ENCODE assay signal across 15 cellular contexts in the genomic region with DNA sequence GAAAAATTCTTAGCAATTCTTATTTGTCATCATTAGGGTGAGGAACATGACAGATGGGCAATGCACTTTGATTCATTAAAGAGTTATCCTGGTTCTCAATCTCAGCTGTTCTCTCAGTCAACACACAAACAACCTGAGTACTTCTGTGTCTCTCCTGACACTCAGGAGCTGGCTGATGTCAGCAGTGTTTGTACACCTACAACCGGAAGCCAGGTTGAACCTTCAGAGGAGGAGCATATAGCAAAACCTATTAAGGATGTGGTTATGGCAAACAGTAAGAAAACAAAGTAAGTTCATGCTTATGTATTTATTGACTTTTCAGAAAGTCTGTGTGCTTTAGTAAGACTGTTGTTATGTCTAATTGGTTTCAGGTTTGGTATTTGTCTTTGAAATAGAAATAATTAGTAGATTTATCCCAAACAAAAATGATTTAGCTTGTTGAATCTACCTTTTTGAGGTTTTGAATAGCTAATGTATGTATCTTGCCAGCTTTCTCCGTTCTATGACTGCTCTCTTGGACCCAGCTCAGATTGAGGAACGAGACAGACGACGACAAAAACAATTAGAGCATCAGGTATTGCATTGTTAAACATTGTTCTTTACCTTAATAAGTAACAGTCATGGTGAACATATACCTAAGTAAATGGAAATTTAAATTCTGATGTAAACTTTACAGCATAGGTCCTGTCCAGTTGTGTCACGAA. TPM values are rescaled to one million over a fixed set of nuclear protein-coding genes. Genes with fewer than 3 reads are reported as not detected.
DNase-seq lines count a peak whose midpoint lies in the region; ATAC-seq and TF ChIP-seq lines count a peak whose summit lies in the region.
"Had no signal": no experiment of that assay in that cellular context is flagged by ENCODE, and none has a peak within 500 bp of the region (broad histone marks: within the 10 kb centered on the region; RNA-seq: fewer than 3 reads in every experiment).

No MANE protein-coding gene starts in this region.

- H3K4me3 ChIP-seq in CD4-positive, alpha-beta memory T cell (ENCODE audit: low read length in 2 of 2), result peak overlapping the region; percentile 18 to 23
- H3K4me3 ChIP-seq: body of pancreas, hepatocyte, lung, thyroid gland had no signal

- H3K27me3 Mint-ChIP-seq in CD4-positive, alpha-beta memory T cell, result no peaks in the 10 kb centered on the region
- H3K27me3 Mint-ChIP-seq in activated T-cell treated with anti-CD3 and anti-CD28 coated beads, Interleukin-2, amount 50 U/mL, for 24 hours, result no peaks in the 10 kb centered on the region
- H3K27me3 Mint-ChIP-seq in mesothelial cell of epicardium (ENCODE audit: low read depth), result no peaks in the 10 kb centered on the region

- peaks cover 32 to 36% of the 10 kb centered on the region in 2 donors for H3K36me3 Mint-ChIP-seq in CD4-positive, alpha-beta memory T cell
- peaks cover 78% of the 10 kb centered on the region for H3K36me3 Mint-ChIP-seq in activated T-cell treated with anti-CD3 and anti-CD28 coated beads, Interleukin-2, amount 50 U/mL, for 24 hours (ENCODE audit: low read depth)
- peaks cover 40% of the 10 kb centered on the region for H3K36me3 Mint-ChIP-seq in mesothelial cell of epicardium

- H3K4me1 ChIP-seq in CD4-positive, alpha-beta memory T cell (ENCODE audit: insufficient read depth, low read length), result peaks cover 74% of the 10 kb centered on the region
- H3K4me1 ChIP-seq: body of pancreas, parathyroid adenoma, thyroid gland had no signal

- H3K27ac Mint-ChIP-seq in CD4-positive, alpha-beta memory T cell, result peak overlapping the region; percentile 88 to 98 (median 96)
- peak overlapping the region; percentile 69 for H3K27ac Mint-ChIP-seq in activated T-cell treated with anti-CD3 and anti-CD28 coated beads, Interleukin-2, amount 50 U/mL, for 24 hours
- H3K27ac Mint-ChIP-seq in mesothelial cell of epicardium, result peak overlapping the region; percentile 51

- peaks cover 53 to 79% (median 63%) of the 10 kb centered on the region in 4 donors for H3K4me1 Mint-ChIP-seq in CD4-positive, alpha-beta memory T cell
- peaks cover 73% of the 10 kb centered on the region for H3K4me1 Mint-ChIP-seq in activated T-cell treated with anti-CD3 and anti-CD28 coated beads, Interleukin-2, amount 50 U/mL, for 24 hours (ENCODE audit: low read depth)
- H3K4me1 Mint-ChIP-seq in mesothelial cell of epicardium, result peaks cover 28% of the 10 kb centered on the region

- no peaks in the 10 kb centered on the region for H3K27me3 ChIP-seq in CD4-positive, alpha-beta memory T cell (ENCODE audit: insufficient read depth, low read length)
- H3K27me3 ChIP-seq: body of pancreas, hepatocyte, thyroid gland had no signal

- no peaks in the 10 kb centered on the region for H3K36me3 ChIP-seq in CD4-positive, alpha-beta memory T cell (ENCODE audit: insufficient read depth, low read length)

- no peaks in the 10 kb centered on the region for H3K9me3 ChIP-seq in CD4-positive, alpha-beta memory T cell (ENCODE audit: control insufficient read depth in 1 of 2, low read length in 2 of 2)
- H3K9me3 ChIP-seq: body of pancreas, thyroid gland had no signal

- CTCF ChIA-PET in CD4-positive, alpha-beta memory T cell (lab: Charles Lee; ENCODE audit: partially characterized antibody), result interaction anchor here (0.9 to 2.0 kb wide), 9 partner anchors 12 to 89 kb away, joined by 3 to 9 read pairs (median 4); a partner anchor contains a TSS

- POLR2A ChIA-PET in CD4-positive, alpha-beta memory T cell (lab: Charles Lee; ENCODE audit: partially characterized antibody), result interaction anchor here (0.6 to 4.4 kb wide), 19 partner anchors 8 to 323 kb away, joined by 3 to 63 read pairs (median 5); a partner anchor contains a TSS

- H3K4me3 Mint-ChIP-seq in CD4-positive, alpha-beta memory T cell, result peak overlapping the region; percentile 63 to 89 (median 80)
- no peak overlapping the region for H3K4me3 Mint-ChIP-seq in activated T-cell treated with anti-CD3 and anti-CD28 coated beads, Interleukin-2, amount 50 U/mL, for 24 hours
- H3K4me3 Mint-ChIP-seq in mesothelial cell of epicardium, result no peak overlapping the region

- TF ChIP-seq CTCF in mesothelial cell of epicardium (IDR thresholded peaks at IDR 0.05; ENCODE audit: unreplicated experiment), result no peak

- peaks cover 0 to 7% (median 0%) of the 10 kb centered on the region in 8 donors for H3K9me3 Mint-ChIP-seq in CD4-positive, alpha-beta memory T cell
- no peaks in the 10 kb centered on the region for H3K9me3 Mint-ChIP-seq in activated T-cell treated with anti-CD3 and anti-CD28 coated beads, Interleukin-2, amount 50 U/mL, for 24 hours
- H3K9me3 Mint-ChIP-seq in mesothelial cell of epicardium, result peaks cover 17% of the 10 kb centered on the region

- ATAC-seq in GM21619 (IDR thresholded peaks at IDR 0.05; ENCODE audit: unreplicated experiment), result no peak
- ATAC-seq: body of pancreas, Panc1 had no signal

- intact Hi-C loops in CD4-positive, alpha-beta memory T cell (cut with micrococcal nuclease), result loop anchor here (1.0 to 5.0 kb wide), 3 partner anchors 19 to 89 kb away; a partner anchor contains a TSS

- peak overlapping the region; percentile 56 for H3K27ac ChIP-seq in CD4-positive, alpha-beta memory T cell (ENCODE audit: low read depth, low read length)
- H3K27ac ChIP-seq: body of pancreas, hepatocyte, parathyroid adenoma, thyroid gland had no signal

- peak; percentile 72 to 79 (median 78) for DNase-seq in CD4-positive, alpha-beta memory T cell
- DNase-seq in NCI-H510A treated with DMSO at 0.1 percent for 48 hours (lab: John Stamatoyannopoulos, UW) (peak; percentile 48), mesothelial cell of epicardium (ENCODE audit: low spot score in 2 of 2, unreplicated experiment in 2 of 2) (no peak), AG08396 (ENCODE audit: low spot score) (no peak), H4 (ENCODE audit: low spot score) (no peak), DMS114 treated with DMSO at 0.1 percent for 48 hours (lab: John Stamatoyannopoulos, UW; ENCODE audit: unreplicated experiment) (no peak)
- DNase-seq in activated T-cell treated with anti-CD3 and anti-CD28 coated beads, Interleukin-2, amount 50 U/mL, for 24 hours, result no peak
- DNase-seq: NCI-H2081, thyroid gland had no signal

RNA-seq across cellular contexts. Expression of a gene that starts 36.6 kb away (rescaled TPM):
- total RNA-seq in CD4-positive, alpha-beta memory T cell, result 100 to 1,000 TPM in 1 of 2 experiments, 10 to 100 TPM in 1; 93.4 to 104 TPM
- polyA plus RNA-seq in CD4-positive, alpha-beta memory T cell, result 10 to 100 TPM; 11.8 to 22.5 TPM
- 36.0 to 40.8 TPM (median 36.2 TPM) in 3 replicates for total RNA-seq in mesothelial cell of epicardium
- total RNA-seq in H4 (2014; rRNA removed; shearing (Covaris generic)), result 6.4 and 8.1 TPM in 2 replicates

Comparison
In these comparisons a context has a peak if more than half of its experiments do, and no peak if none do; other contexts are left out.
1. DNase-seq: peak in CD4-positive, alpha-beta memory T cell (5 of 5) and NCI-H510A treated with DMSO at 0.1 percent for 48 hours (single experiment); none in activated T-cell treated with anti-CD3 and anti-CD28 coated beads, Interleukin-2, amount 50 U/mL, for 24 hours (single experiment), mesothelial cell of epicardium (0 of 2), AG08396 (single experiment), H4 (single experiment) and DMS114 treated with DMSO at 0.1 percent for 48 hours (single experiment).
2. H3K4me3 Mint-ChIP-seq: peak in CD4-positive, alpha-beta memory T cell (8 of 8); none in activated T-cell treated with anti-CD3 and anti-CD28 coated beads, Interleukin-2, amount 50 U/mL, for 24 hours (single experiment) and mesothelial cell of epicardium (single experiment).
3. Peak in every context shown above with its lines, with median percentiles within 50 percentile points of each other: H3K27ac Mint-ChIP-seq.